ENCODE assay signal across 16 cellular contexts in the genomic region with DNA sequence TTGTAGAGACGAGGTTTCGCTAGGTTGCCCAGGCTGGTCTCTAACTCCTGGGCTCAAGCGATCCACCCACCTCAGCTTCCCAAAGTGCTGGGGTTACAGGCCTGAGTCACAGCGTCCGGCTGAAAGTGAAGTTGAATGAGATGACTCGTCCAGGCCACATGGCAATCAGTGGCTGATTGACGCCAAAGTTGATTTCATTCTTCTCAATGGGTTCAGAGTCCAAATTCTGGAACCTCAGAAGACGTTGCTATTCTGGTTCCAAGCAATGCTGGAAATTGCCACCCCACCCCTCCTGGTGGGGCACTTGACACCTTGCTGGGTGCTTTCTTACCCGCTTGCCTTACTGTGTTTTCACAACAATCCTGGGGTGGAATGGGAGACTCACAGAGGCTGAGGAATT. TPM values are rescaled to one million over a fixed set of nuclear protein-coding genes. Genes with fewer than 3 reads are reported as not detected.
A peak's percentile ranks its signal among the peaks of the same experiment; 100 is the strongest.
DNase-seq lines count a peak whose midpoint lies in the region; ATAC-seq and TF ChIP-seq lines count a peak whose summit lies in the region.
"Had no signal": no experiment of that assay in that cellular context is flagged by ENCODE, and none has a peak within 500 bp of the region (broad histone marks: within the 10 kb centered on the region; RNA-seq: fewer than 3 reads in every experiment).

No MANE protein-coding gene starts in this region.

- H3K27ac Mint-ChIP-seq in mesothelial cell of epicardium, result no peak overlapping the region
- H3K27ac Mint-ChIP-seq: activated naive CD8-positive, alpha-beta T cell treated with anti-CD3 and anti-CD28 coated beads for 36 hours; memory B cell; progenitor cell of endocrine pancreas had no signal

- TF ChIP-seq CTCF in GM12865 (IDR thresholded peaks at IDR 0.05; ENCODE audit: insufficient read depth, low read depth, low read length, missing control alignments) (no peak), PC-9 (conservative IDR thresholded peaks at IDR 0.05) (no peak), choroid plexus epithelial cell (conservative IDR thresholded peaks at IDR 0.05; ENCODE audit: low read depth, low read length) (no peak), osteoblast (IDR thresholded peaks at IDR 0.05; ENCODE audit: extremely low read depth, low read depth, low read length) (no peak), mesothelial cell of epicardium (IDR thresholded peaks at IDR 0.05; ENCODE audit: unreplicated experiment) (no peak)

- H3K9me3 ChIP-seq in PC-9 (ENCODE audit: insufficient read depth, low read depth), result no peaks in the 10 kb centered on the region
- no peaks in the 10 kb centered on the region for H3K9me3 ChIP-seq in osteoblast (ENCODE audit: low read depth, low read length)
- H3K9me3 ChIP-seq: heart left ventricle had no signal

- no peaks in the 10 kb centered on the region for H3K27me3 Mint-ChIP-seq in mesothelial cell of epicardium (ENCODE audit: low read depth)
- H3K27me3 Mint-ChIP-seq: activated CD8-positive, alpha-beta memory T cell treated with anti-CD3 and anti-CD28 coated beads, Interleukin-2, amount 10 ng/mL, durations not matched to agents 7 days and 5 days; activated naive CD8-positive, alpha-beta T cell treated with anti-CD3 and anti-CD28 coated beads for 36 hours; memory B cell; progenitor cell of endocrine pancreas had no signal

- peaks cover 17% of the 10 kb centered on the region; the same call in 1 of the 2 replicates for H3F3A ChIP-seq in PC-9 (ENCODE audit: insufficient read depth, low read depth)

- peaks cover 4% of the 10 kb centered on the region for H3K4me1 Mint-ChIP-seq in mesothelial cell of epicardium

- intact Hi-C loops in PC-9 (cut with micrococcal nuclease; ENCODE audit: unreplicated experiment), result loop anchor here (5.0 kb wide), 1 partner anchor 179 kb away; a partner anchor contains a TSS

- ATAC-seq in GM18909 (IDR thresholded peaks at IDR 0.05; ENCODE audit: poor library complexity, unreplicated experiment), result no peak
- ATAC-seq in GM18867 (IDR thresholded peaks at IDR 0.05; ENCODE audit: unreplicated experiment), result no peak

- no peak overlapping the region for H2AFZ ChIP-seq in PC-9
- no peak overlapping the region for H2AFZ ChIP-seq in osteoblast (ENCODE audit: low read length)

- H3K36me3 Mint-ChIP-seq in mesothelial cell of epicardium, result no peaks in the 10 kb centered on the region
- H3K36me3 Mint-ChIP-seq: activated CD8-positive, alpha-beta memory T cell treated with anti-CD3 and anti-CD28 coated beads, Interleukin-2, amount 10 ng/mL, durations not matched to agents 7 days and 5 days; activated naive CD8-positive, alpha-beta T cell treated with anti-CD3 and anti-CD28 coated beads for 36 hours; memory B cell had no signal

- no peaks in the 10 kb centered on the region for H4K20me1 ChIP-seq in PC-9 (ENCODE audit: insufficient read depth)
- peaks cover 18% of the 10 kb centered on the region for H4K20me1 ChIP-seq in osteoblast (ENCODE audit: insufficient read depth, low read length)

- CTCF ChIA-PET in PC-9 (lab: Charles Lee), result interaction anchor here (0.7 to 2.1 kb wide), 2 partner anchors 87 to 91 kb away, joined by 7 to 11 read pairs; no protein-coding TSS in a partner anchor

- H3K9me2 ChIP-seq in PC-9 (ENCODE audit: insufficient read depth), result no peaks in the 10 kb centered on the region

- no peaks in the 10 kb centered on the region for H3K9me3 Mint-ChIP-seq in mesothelial cell of epicardium
- H3K9me3 Mint-ChIP-seq: activated naive CD8-positive, alpha-beta T cell treated with anti-CD3 and anti-CD28 coated beads for 36 hours; memory B cell had no signal

- H3K4me3 Mint-ChIP-seq in mesothelial cell of epicardium, result no peak overlapping the region
- H3K4me3 Mint-ChIP-seq: activated CD8-positive, alpha-beta memory T cell treated with anti-CD3 and anti-CD28 coated beads, Interleukin-2, amount 10 ng/mL, durations not matched to agents 7 days and 5 days; activated naive CD8-positive, alpha-beta T cell treated with anti-CD3 and anti-CD28 coated beads for 36 hours; memory B cell had no signal

- H3K27me3 ChIP-seq in PC-9 (ENCODE audit: insufficient read depth, low read depth) (no peaks in the 10 kb centered on the region), osteoblast (ENCODE audit: insufficient read depth, low read length) (no peaks in the 10 kb centered on the region)
- H3K27me3 ChIP-seq: dorsolateral prefrontal cortex, heart left ventricle had no signal

- H3K36me3 ChIP-seq in PC-9 (ENCODE audit: low read depth), result no peaks in the 10 kb centered on the region
- peaks cover 6% of the 10 kb centered on the region for H3K36me3 ChIP-seq in osteoblast (ENCODE audit: insufficient read depth, low read length)

- no TSS peak for BruUV-seq in PC-9 (replicated peaks; lab: Mats Ljungman, UMichigan)

- H3K4me3 ChIP-seq in GM12865 (ENCODE audit: low read depth, low read length) (no peak overlapping the region), PC-9 (no peak overlapping the region), choroid plexus epithelial cell (ENCODE audit: low read depth, low read length) (no peak overlapping the region), osteoblast (ENCODE audit: insufficient read depth, low read length) (no peak overlapping the region)
- H3K4me3 ChIP-seq: dorsolateral prefrontal cortex, heart left ventricle had no signal

- H3K79me2 ChIP-seq in PC-9 (ENCODE audit: low read depth), result no peaks in the 10 kb centered on the region
- H3K79me2 ChIP-seq in osteoblast (ENCODE audit: insufficient read depth, low read length), result no peaks in the 10 kb centered on the region

- H3K27ac ChIP-seq in PC-9 (0 out of 2 replicates have a peak overlapping the region, but pooled peaks have one; percentile 32), osteoblast (ENCODE audit: low read depth, low read length) (peak overlapping the region; percentile 42)
- H3K27ac ChIP-seq: heart left ventricle had no signal

- POLR2A ChIA-PET in PC-9 (lab: Charles Lee; ENCODE audit: unreplicated experiment), result no interaction called here

- peaks cover 27% of the 10 kb centered on the region for H3K4me1 ChIP-seq in PC-9 (replicated peaks; ENCODE audit: insufficient read depth)
- H3K4me1 ChIP-seq in osteoblast (ENCODE audit: insufficient read depth, low read length), result peaks cover 21% of the 10 kb centered on the region

- DNase-seq in GM12865 (ENCODE audit: low read depth) (peak; percentile 43), PC-9 (peak in 1 of 2 experiments; percentile 65), choroid plexus epithelial cell (ENCODE audit: low read depth) (peak; percentile 25), osteoblast (ENCODE audit: insufficient read length, low spot score, missing footprints) (peak; percentile 94), NCI-H187 (lab: John Stamatoyannopoulos, UW) (no peak), mesothelial cell of epicardium (ENCODE audit: low spot score in 2 of 2, unreplicated experiment in 2 of 2) (no peak)
- DNase-seq: activated CD8-positive, alpha-beta memory T cell treated with anti-CD3 and anti-CD28 coated beads, Interleukin-2, amount 10 ng/mL, durations not matched to agents 7 days and 5 days; activated naive CD8-positive, alpha-beta T cell treated with anti-CD3 and anti-CD28 coated beads for 36 hours; dorsolateral prefrontal cortex; GOT3; Kasumi-1 had no signal

- no peak overlapping the region for H3K4me2 ChIP-seq in PC-9
- no peak overlapping the region for H3K4me2 ChIP-seq in osteoblast (ENCODE audit: insufficient read depth, low read length)

RNA-seq across cellular contexts. Expression of a gene that starts 14.9 kb away (rescaled TPM):
- total RNA-seq in PC-9 (2021), result 11.4 and 13.0 TPM in 2 replicates
- total RNA-seq in osteoblast, result 11.9 and 13.0 TPM in 2 replicates
- total RNA-seq in mesothelial cell of epicardium, result 14.9 to 16.7 TPM (median 16.1 TPM) in 3 replicates

RNA-seq across cellular contexts. Expression of a gene that starts 23.6 kb away (rescaled TPM):
- total RNA-seq in PC-9 (2021) (33.5 and 36.1 TPM in 2 replicates), osteoblast (6.5 and 8.3 TPM in 2 replicates), mesothelial cell of epicardium (13.8 to 15.0 TPM (median 14.9 TPM) in 3 replicates)

RNA-seq across cellular contexts. Expression of a gene that starts 29.1 kb away (rescaled TPM):
- 162 and 191 TPM in 2 replicates for total RNA-seq in PC-9 (2021)
- 117 and 118 TPM in 2 replicates for total RNA-seq in osteoblast
- total RNA-seq in mesothelial cell of epicardium, result 120 to 133 TPM (median 122 TPM) in 3 replicates

RNA-seq across cellular contexts. Expression of a gene that starts 55.5 kb away (rescaled TPM):
- 51.4 and 53.5 TPM in 2 replicates for total RNA-seq in PC-9 (2021)
- 19.2 and 20.6 TPM in 2 replicates for total RNA-seq in osteoblast
- total RNA-seq in mesothelial cell of epicardium, result 28.1 to 29.1 TPM (median 29.0 TPM) in 3 replicates

Comparison
In these comparisons a context has a peak if more than half of its experiments do, and no peak if none do; other contexts are left out.
1. DNase-seq: peak in GM12865 (single experiment), choroid plexus epithelial cell (single experiment) and osteoblast (single experiment); none in NCI-H187 (0 of 2) and mesothelial cell of epicardium (0 of 2).